ENCODE assay signal across 14 cellular contexts in the genomic region with DNA sequence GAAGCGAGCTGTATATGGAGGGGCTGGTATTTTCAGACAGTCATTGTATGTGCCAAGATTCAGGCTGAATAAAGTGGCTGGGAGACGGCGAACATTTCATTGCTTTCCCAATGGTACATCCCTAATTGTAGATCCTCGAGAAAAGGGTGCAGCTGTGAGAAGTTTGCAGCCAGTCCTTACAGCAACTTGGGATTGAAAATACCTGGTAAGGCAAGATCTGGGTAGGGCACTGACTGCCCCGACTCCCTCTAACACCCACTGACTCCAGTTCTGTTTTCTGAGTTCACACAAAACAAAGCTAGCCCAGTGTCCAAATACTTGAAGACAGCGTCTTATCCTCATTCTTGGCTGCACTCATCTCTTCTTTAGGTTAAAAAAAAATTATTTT.
A peak's percentile ranks its signal among the peaks of the same experiment; 100 is the strongest.
DNase-seq lines count a peak whose midpoint lies in the region; ATAC-seq and TF ChIP-seq lines count a peak whose summit lies in the region.
"Had no signal": no experiment of that assay in that cellular context is flagged by ENCODE, and none has a peak within 500 bp of the region (broad histone marks: within the 10 kb centered on the region; RNA-seq: fewer than 3 reads in every experiment).

No MANE protein-coding gene starts in this region.

- WGBS in psoas muscle, 3 donors, result 28 to 46% (median 44%) methylated on average over 6 of the region's 6 CpGs

- no peaks in the 10 kb centered on the region for H3K27me3 ChIP-seq in psoas muscle (ENCODE audit: insufficient read depth in 3 of 3, low read length in 2 of 3)
- H3K27me3 ChIP-seq: BE2C, cardiac muscle cell had no signal

- no peak for DNase-seq in AG10803 (ENCODE audit: low read depth)
- no peak for DNase-seq in fibroblast of villous mesenchyme (ENCODE audit: low read depth)
- no peak for DNase-seq in psoas muscle
- no peak for DNase-seq in GM20000 (ENCODE audit: low spot score)
- DNase-seq in posterior vena cava (ENCODE audit: low spot score), result no peak
- DNase-seq: activated effector memory CD4-positive, alpha-beta T cell treated with anti-CD3 and anti-CD28 coated beads, Interleukin-2, amount 50 U/mL, for 16 hours; BE2C; GDM1; immature natural killer cell; Karpas-422 had no signal

- H3K27ac ChIP-seq in psoas muscle, result no peak overlapping the region
- H3K27ac ChIP-seq: cardiac muscle cell had no signal

- no peaks in the 10 kb centered on the region for H3K9me3 ChIP-seq in psoas muscle
- H3K9me3 ChIP-seq: BE2C had no signal

- intact Hi-C loops in psoas muscle (cut with DNase I), result no loop called here
- intact Hi-C loops in posterior vena cava (cut with DNase I), result no loop called here

- no peaks in the 10 kb centered on the region for H3K36me3 ChIP-seq in psoas muscle (ENCODE audit: insufficient read depth in 1 of 2, low read depth in 1 of 2)
- H3K36me3 ChIP-seq: BE2C, cardiac muscle cell had no signal

- no peaks in the 10 kb centered on the region for H3K4me1 ChIP-seq in psoas muscle
- H3K4me1 ChIP-seq: BE2C had no signal

- ATAC-seq in psoas muscle, result no peak
- ATAC-seq in HG02588 (IDR thresholded peaks at IDR 0.05; ENCODE audit: unreplicated experiment), result no peak
- no peak for ATAC-seq in GM21526 (IDR thresholded peaks at IDR 0.05; ENCODE audit: low FRiP score, unreplicated experiment)

- TF ChIP-seq CTCF in AG10803 (conservative IDR thresholded peaks at IDR 0.05; ENCODE audit: low read length), result no peak
- TF ChIP-seq CTCF in WI38 (IDR thresholded peaks at IDR 0.05; ENCODE audit: low read depth, low read length), result no peak
- no peak for TF ChIP-seq CTCF in fibroblast of villous mesenchyme (IDR thresholded peaks at IDR 0.05; ENCODE audit: insufficient read depth, low read depth, low read length)
- TF ChIP-seq CTCF in psoas muscle (IDR thresholded peaks at IDR 0.05), result no peak
- TF ChIP-seq CTCF in GM20000 (IDR thresholded peaks at IDR 0.05; ENCODE audit: extremely low read depth, missing control alignments), result no peak

- peak overlapping the region; percentile 54 for H3K4me3 ChIP-seq in AG10803 (ENCODE audit: low read length)
- H3K4me3 ChIP-seq in WI38 (ENCODE audit: low read depth, low read length), result peak overlapping the region; percentile 43
- peak overlapping the region; percentile 40 for H3K4me3 ChIP-seq in fibroblast of villous mesenchyme (ENCODE audit: low read depth, low read length)
- peak overlapping the region; percentile 48 for H3K4me3 ChIP-seq in psoas muscle
- H3K4me3 ChIP-seq: cardiac muscle cell had no signal
